In the genomic region with DNA sequence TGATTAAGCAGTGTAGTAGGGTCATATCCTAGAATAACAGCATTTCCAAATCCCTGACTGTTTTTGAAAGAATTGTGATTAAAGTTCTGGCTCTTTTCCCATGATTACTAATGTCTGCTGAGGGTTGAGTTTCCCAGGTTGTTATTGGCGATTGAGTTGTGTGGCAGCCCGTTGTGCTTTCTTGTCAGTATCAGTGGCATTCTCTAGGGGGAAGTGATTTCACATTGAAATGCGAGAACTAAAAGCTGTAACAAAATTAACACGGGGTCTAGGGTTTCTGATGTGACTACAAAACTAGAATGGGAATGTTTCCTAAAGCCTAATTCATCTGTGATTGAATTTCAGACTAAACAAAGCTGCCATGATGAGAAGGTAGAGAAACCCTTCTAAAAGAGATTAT, we compare ENCODE assay signal across 11 cellular contexts.
DNase-seq lines count a peak whose midpoint lies in the region; FAIRE-seq and TF ChIP-seq lines count a peak whose summit lies in the region.
"Had no signal": no experiment of that assay in that cellular context is flagged by ENCODE, and none has a peak within 500 bp of the region (broad histone marks: within the 10 kb centered on the region; RNA-seq: fewer than 3 reads in every experiment).

No MANE protein-coding gene starts in this region.

- H3K9me3 ChIP-seq in endothelial cell of umbilical vein (replicated peaks; ENCODE audit: control insufficient read depth, insufficient read depth, low read length): no peaks in the 10 kb centered on the region
- H3K9me3 ChIP-seq: colonic mucosa, SJSA1 had no signal

- CTCF ChIA-PET in endothelial cell of umbilical vein (lab: Charles Lee): interaction anchor here (1.1 kb wide), 1 partner anchor 10 kb away, joined by 3 read pairs; no protein-coding TSS in a partner anchor

- H3K36me3 Mint-ChIP-seq in HFFc6 (ENCODE audit: low read depth) (no peaks in the 10 kb centered on the region), progenitor cell of endocrine pancreas (ENCODE audit: insufficient read depth) (no peaks in the 10 kb centered on the region)

- no peak overlapping the region for H3K4me3 ChIP-seq in endothelial cell of umbilical vein (replicated peaks in 1 of 3; ENCODE audit: insufficient read depth in 1 of 3, low read depth in 1 of 3, low read length in 3 of 3)
- H3K4me3 ChIP-seq: colonic mucosa, SJSA1 had no signal

- H3K4me2 ChIP-seq in endothelial cell of umbilical vein (ENCODE audit: insufficient read depth, low read length): no peak overlapping the region

- H3K27me3 ChIP-seq in endothelial cell of umbilical vein (ENCODE audit: control insufficient read depth in 2 of 2, insufficient read depth in 2 of 2, low read length in 2 of 2): no peaks in the 10 kb centered on the region
- H3K27me3 ChIP-seq: colonic mucosa, SJSA1 had no signal

- peaks cover 19% of the 10 kb centered on the region for H3K4me1 Mint-ChIP-seq in HFFc6 (ENCODE audit: low read depth)
- peaks cover 10% of the 10 kb centered on the region for H3K4me1 Mint-ChIP-seq in progenitor cell of endocrine pancreas (ENCODE audit: low read depth)

- no peaks in the 10 kb centered on the region for H4K20me1 ChIP-seq in endothelial cell of umbilical vein (replicated peaks; ENCODE audit: control insufficient read depth, extremely low read depth, insufficient read depth, low read length)

- H3K9me1 ChIP-seq in endothelial cell of umbilical vein (replicated peaks; ENCODE audit: control insufficient read depth, extremely low read depth, insufficient read depth, low read length): no peaks in the 10 kb centered on the region

- H3K4me1 ChIP-seq in endothelial cell of umbilical vein (ENCODE audit: control insufficient read depth, extremely low read depth, insufficient read depth, low read length): no peaks in the 10 kb centered on the region
- H3K4me1 ChIP-seq: colonic mucosa, SJSA1 had no signal

- POLR2A ChIA-PET in endothelial cell of umbilical vein (lab: Charles Lee): no interaction called here

- no peak overlapping the region for H3K27ac ChIP-seq in endothelial cell of umbilical vein (ENCODE audit: insufficient read depth, low read depth, low read length)
- H3K27ac ChIP-seq: colonic mucosa, SJSA1 had no signal

- dilution Hi-C loops in endothelial cell of umbilical vein (cut with MboI; ENCODE audit: extremely low pct_ligation_motif_present, low sequenced_read_pairs): no loop called here

- H3K36me3 ChIP-seq in endothelial cell of umbilical vein (ENCODE audit: control insufficient read depth in 2 of 2, extremely low read depth in 1 of 2, insufficient read depth in 2 of 2, low read length in 2 of 2): no peaks in the 10 kb centered on the region
- H3K36me3 ChIP-seq: colonic mucosa, SJSA1 had no signal

- H3K9ac ChIP-seq in endothelial cell of umbilical vein (replicated peaks; ENCODE audit: extremely low read depth, insufficient read depth, low read length): no peak overlapping the region

- H3K79me2 ChIP-seq in endothelial cell of umbilical vein (ENCODE audit: control insufficient read depth, insufficient read depth, low read length): no peaks in the 10 kb centered on the region

- no peaks in the 10 kb centered on the region for H3K9me3 Mint-ChIP-seq in HFFc6
- H3K9me3 Mint-ChIP-seq in progenitor cell of endocrine pancreas (ENCODE audit: low read depth): no peaks in the 10 kb centered on the region

- H2AFZ ChIP-seq in endothelial cell of umbilical vein (ENCODE audit: low read depth, low read length): no peak overlapping the region

- no peaks in the 10 kb centered on the region for H3K27me3 Mint-ChIP-seq in HFFc6 (ENCODE audit: insufficient read depth)
- no peaks in the 10 kb centered on the region for H3K27me3 Mint-ChIP-seq in progenitor cell of endocrine pancreas

- TF ChIP-seq CTCF in HFFc6 (IDR thresholded peaks at IDR 0.05) (no peak), endothelial cell of umbilical vein (IDR thresholded peaks at IDR 0.05; ENCODE audit: extremely low read depth in 1 of 2, insufficient read depth in 1 of 2, low read depth in 1 of 2, low read length in 2 of 2) (no peak), progenitor cell of endocrine pancreas (IDR thresholded peaks at IDR 0.05; ENCODE audit: unreplicated experiment) (no peak)

- H3K27ac Mint-ChIP-seq in HFFc6 (no peak overlapping the region; the same call in 1 of the 2 replicates), progenitor cell of endocrine pancreas (peak overlapping the region; percentile 4)

- no peak for FAIRE-seq in endothelial cell of umbilical vein (lab: Jason Lieb, UNC)

- intact Hi-C loops in endothelial cell of umbilical vein (cut with micrococcal nuclease): no loop called here

- no peak for TF ChIP-seq POLR2A in endothelial cell of umbilical vein (IDR thresholded peaks at IDR 0.05; ENCODE audit: low read depth, low read length)

- peak; percentile 5 for DNase-seq in HFFc6
- DNase-seq in NCI-H524 treated with DMSO at 0.1 percent for 48 hours (lab: John Stamatoyannopoulos, UW): peak; percentile 46
- peak; percentile 73 for DNase-seq in endothelial cell of umbilical vein (ENCODE audit: low read depth, low spot score)
- no peak for DNase-seq in progenitor cell of endocrine pancreas (ENCODE audit: low spot score, unreplicated experiment)
- no peak for DNase-seq in NCI-H1417 treated with DMSO at 0.1 percent for 48 hours (lab: John Stamatoyannopoulos, UW)
- no peak for DNase-seq in T-helper 1 cell
- no peak for DNase-seq in activated CD4-positive, alpha-beta T cell treated with anti-CD3 and anti-CD28 coated beads for 4 hours
- no peak for DNase-seq in activated T-cell treated with anti-CD3 and anti-CD28 coated beads for 4 hours
- DNase-seq: colonic mucosa, NCI-H2029 treated with DMSO at 0.1 percent for 48 hours had no signal

- H3K4me3 Mint-ChIP-seq in HFFc6 (no peak overlapping the region), progenitor cell of endocrine pancreas (ENCODE audit: low read depth) (no peak overlapping the region)

- BruUV-seq in endothelial cell of umbilical vein (replicated peaks; lab: Mats Ljungman, UMichigan): no TSS peak

TF ChIP-seq in endothelial cell of umbilical vein, 7 proteins besides CTCF, POLR2A, EP300 and RAD21:
- no peak for TF ChIP-seq POLR2AphosphoS5 (IDR thresholded peaks at IDR 0.05; ENCODE audit: insufficient read depth, low read depth, low read length)
- no peak for TF ChIP-seq EZH2 (IDR thresholded peaks at IDR 0.05; ENCODE audit: borderline replicate concordance, low read depth, low read length, severe bottlenecking)
- no peak for TF ChIP-seq JUN (IDR thresholded peaks at IDR 0.05; ENCODE audit: borderline replicate concordance, insufficient read depth, insufficient read length, low read depth)
- no peak for TF ChIP-seq MYC (IDR thresholded peaks at IDR 0.05; ENCODE audit: low read depth, low read length)
- TF ChIP-seq GATA2 (IDR thresholded peaks at IDR 0.05; ENCODE audit: insufficient read depth, insufficient read length, low read depth, low read length): no peak
- TF ChIP-seq, protein P1, sequence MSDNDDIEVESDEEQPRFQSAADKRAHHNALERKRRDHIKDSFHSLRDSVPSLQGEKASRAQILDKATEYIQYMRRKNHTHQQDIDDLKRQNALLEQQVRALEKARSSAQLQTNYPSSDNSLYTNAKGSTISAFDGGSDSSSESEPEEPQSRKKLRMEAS (IDR thresholded peaks at IDR 0.05; ENCODE audit: insufficient read depth, insufficient read length): no peak
- no peak for TF ChIP-seq FOS (IDR thresholded peaks at IDR 0.05; ENCODE audit: borderline replicate concordance, insufficient read depth, low read length)

Comparison
In these comparisons a context has a peak if more than half of its experiments do, and no peak if none do; other contexts are left out.
1. DNase-seq: peak in HFFc6 (single experiment), NCI-H524 treated with DMSO at 0.1 percent for 48 hours (single experiment) and endothelial cell of umbilical vein (single experiment); none in progenitor cell of endocrine pancreas (single experiment), NCI-H1417 treated with DMSO at 0.1 percent for 48 hours (single experiment), T-helper 1 cell (0 of 5), activated CD4-positive, alpha-beta T cell treated with anti-CD3 and anti-CD28 coated beads for 4 hours (0 of 2) and activated T-cell treated with anti-CD3 and anti-CD28 coated beads for 4 hours (single experiment).